In genomic region chr1:115463347-115463746, GRCh38 we compare ENCODE assay signal across 12 cellular contexts.
DNase-seq lines count a peak whose midpoint lies in the region; ATAC-seq, FAIRE-seq and TF ChIP-seq lines count a peak whose summit lies in the region.
"Had no signal": no experiment of that assay in that cellular context is flagged by ENCODE, and none has a peak within 500 bp of the region (broad histone marks: within the 10 kb centered on the region; RNA-seq: fewer than 3 reads in every experiment).

No MANE protein-coding gene starts in this region.

- DNase-seq in DMS 273 (lab: John Stamatoyannopoulos, UW; ENCODE audit: unreplicated experiment) (peak; percentile 38), DMS 273 treated with DMSO at 0.1 percent for 48 hours (lab: John Stamatoyannopoulos, UW) (no peak), NCI-H146 (lab: John Stamatoyannopoulos, UW) (peak; percentile 62), brain microvascular endothelial cell (no peak), pancreas (no peak), mucosa of gallbladder (ENCODE audit: low spot score) (no peak)
- DNase-seq: activated CD8-positive, alpha-beta T cell treated with anti-CD3 and anti-CD28 coated beads, Interleukin-2, amount 10 ng/mL, durations not matched to agents 7 days and 5 days; glutamatergic neuron; NCI-H82 had no signal

- no peak overlapping the region for H3K4me3 ChIP-seq in brain microvascular endothelial cell (ENCODE audit: low read depth, low read length)
- no peak overlapping the region for H3K4me3 ChIP-seq in pancreas

- no peak overlapping the region for H3K27ac ChIP-seq in brain microvascular endothelial cell
- no peak overlapping the region for H3K27ac ChIP-seq in pancreas
- H3K27ac ChIP-seq: 22Rv1 had no signal

- in situ Hi-C loops in brain microvascular endothelial cell (cut with HindIII; ENCODE audit: low pct_ligation_motif_present, low sequenced_read_pairs), result loop anchor here (25.0 kb wide), 1 partner anchor 276 kb away; no protein-coding TSS in a partner anchor

- FAIRE-seq in pancreas (lab: Jason Lieb, UNC), result no peak

- no peaks in the 10 kb centered on the region for H3K4me1 ChIP-seq in pancreas

- H3K27me3 ChIP-seq in brain microvascular endothelial cell (replicated peaks) (no peaks in the 10 kb centered on the region), pancreas (no peaks in the 10 kb centered on the region)

- ATAC-seq in pancreas (peak in 3 of 4 donors; percentile 37 to 67 (median 60)), GM18505 (IDR thresholded peaks at IDR 0.05; ENCODE audit: unreplicated experiment) (no peak)
- ATAC-seq in activated CD4-positive, CD25-positive, alpha-beta regulatory T cell treated with anti-CD3 and anti-CD28 coated beads, Interleukin-2, amount 50 U/mL, for 24 hours, result no peak
- ATAC-seq: activated CD8-positive, alpha-beta T cell treated with anti-CD3 and anti-CD28 coated beads, Interleukin-2, amount 10 ng/mL, durations not matched to agents 7 days and 5 days had no signal

- H3K36me3 ChIP-seq in brain microvascular endothelial cell (replicated peaks) (no peaks in the 10 kb centered on the region), pancreas (no peaks in the 10 kb centered on the region)

- no peaks in the 10 kb centered on the region for H3K9me3 ChIP-seq in pancreas

- intact Hi-C loops in pancreas (cut with DNase I), result loop anchor here in 1 of 3 donors (10.0 kb wide), 1 partner anchor 189 kb away; no protein-coding TSS in a partner anchor

- peak; percentile 30 for TF ChIP-seq CTCF in brain microvascular endothelial cell (IDR thresholded peaks at IDR 0.05; ENCODE audit: low read depth, low read length, missing control alignments)
- no peak for TF ChIP-seq CTCF in pancreas (IDR thresholded peaks at IDR 0.05)

- TF ChIP-seq POLR2A in GM18505 (IDR thresholded peaks at IDR 0.05; ENCODE audit: borderline replicate concordance, extremely low read depth, insufficient read depth, insufficient read length), result no peak

Comparison
In these comparisons a context has a peak if more than half of its experiments do, and no peak if none do; other contexts are left out.
1. DNase-seq: peak in DMS 273 (single experiment) and NCI-H146 (single experiment); none in DMS 273 treated with DMSO at 0.1 percent for 48 hours (single experiment), brain microvascular endothelial cell (single experiment), pancreas (0 of 6) and mucosa of gallbladder (single experiment).
2. ATAC-seq: peak in pancreas (3 of 4); none in activated CD4-positive, CD25-positive, alpha-beta regulatory T cell treated with anti-CD3 and anti-CD28 coated beads, Interleukin-2, amount 50 U/mL, for 24 hours (0 of 2) and GM18505 (single experiment).